Comparison of ENCODE assay signal across 7 cellular contexts in the genomic region with DNA sequence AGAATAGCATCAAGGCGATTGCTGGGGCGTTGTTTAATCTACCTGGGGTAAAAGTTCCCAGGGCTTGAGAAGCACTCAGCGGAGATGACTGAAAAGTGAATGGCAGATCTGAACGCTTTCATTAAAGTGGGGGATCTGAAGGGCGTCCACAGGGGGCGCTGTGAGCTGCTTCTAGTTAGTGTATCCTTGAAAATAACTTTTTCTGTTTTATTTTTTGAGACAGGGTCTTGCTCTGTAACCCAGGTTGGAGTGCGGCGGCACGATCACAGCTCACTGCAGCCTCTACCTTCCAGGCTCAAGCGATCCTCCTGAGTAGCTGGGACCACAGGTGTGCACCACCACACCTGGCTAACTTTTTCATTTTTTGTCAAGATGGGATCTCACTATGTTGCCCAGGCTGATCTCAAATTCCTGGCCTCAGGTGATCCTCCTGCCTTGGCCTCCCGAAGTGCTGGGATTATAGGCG.
DNase-seq lines count a peak whose midpoint lies in the region; ATAC-seq and TF ChIP-seq lines count a peak whose summit lies in the region.

No MANE protein-coding gene starts in this region.

- no peaks in the 10 kb centered on the region for H3K9me3 Mint-ChIP-seq in osteocyte (ENCODE audit: unreplicated experiment)

- no peak overlapping the region for H3K27ac Mint-ChIP-seq in osteocyte (ENCODE audit: unreplicated experiment)

- no peak for ATAC-seq in GM19324 (IDR thresholded peaks at IDR 0.05; ENCODE audit: low FRiP score, unreplicated experiment)

- peaks cover 23% of the 10 kb centered on the region for H3K36me3 Mint-ChIP-seq in osteocyte (ENCODE audit: unreplicated experiment)

- DNase-seq in ELR (ENCODE audit: low read depth) (peak; percentile 61), astrocyte of the cerebellum (ENCODE audit: low read depth) (no peak), osteocyte (ENCODE audit: extremely low spot score, unreplicated experiment) (no peak), NCI-H2029 treated with DMSO at 0.1 percent for 48 hours (lab: John Stamatoyannopoulos, UW) (no peak), GM19240 (ENCODE audit: insufficient read length, low spot score) (no peak)

- H3K4me1 Mint-ChIP-seq in osteocyte (ENCODE audit: unreplicated experiment), result no peaks in the 10 kb centered on the region

- no peak overlapping the region for H3K4me3 Mint-ChIP-seq in osteocyte (ENCODE audit: unreplicated experiment)

- no peaks in the 10 kb centered on the region for H3K27me3 Mint-ChIP-seq in osteocyte (ENCODE audit: unreplicated experiment)

- TF ChIP-seq CTCF in LNCAP (IDR thresholded peaks at IDR 0.05), result peak; percentile 42
- TF ChIP-seq CTCF in astrocyte of the cerebellum (IDR thresholded peaks at IDR 0.05; ENCODE audit: low read depth, low read length, missing control alignments), result peak; percentile 51
- peak; percentile 58 for TF ChIP-seq CTCF in osteocyte (IDR thresholded peaks at IDR 0.05)

- no peak overlapping the region for H3K4me3 ChIP-seq in astrocyte of the cerebellum (ENCODE audit: low read depth, low read length)

- in situ Hi-C loops in astrocyte of the cerebellum (cut with HindIII; ENCODE audit: low sequenced_read_pairs), result no loop called here
